Comparison of ENCODE assay signal across 1 cellular context in the genomic region with DNA sequence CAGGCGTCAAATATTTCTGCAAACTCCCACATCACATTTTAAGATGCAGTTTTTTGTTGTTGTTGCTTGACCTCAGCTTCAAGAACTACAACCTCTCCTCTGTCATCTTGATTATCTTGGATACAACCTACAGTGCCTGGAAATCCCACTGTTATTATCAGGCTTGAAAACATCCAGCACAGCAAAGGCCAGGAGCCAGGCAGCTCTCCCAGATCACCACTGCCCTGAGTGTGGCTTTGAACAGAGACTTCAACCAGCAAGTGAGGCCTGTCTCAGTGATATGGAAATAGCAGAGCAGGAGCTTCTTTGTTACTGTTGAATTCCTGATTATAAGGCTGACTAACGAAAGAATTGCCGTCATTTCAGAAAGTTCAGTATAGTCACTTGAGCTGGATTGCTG.
TF ChIP-seq lines count a peak whose summit lies in the region.

No MANE protein-coding gene starts in this region.

TF ChIP-seq in GM23338, 12 proteins besides CTCF, POLR2A, EP300 and RAD21 (continued from another document):
- TF ChIP-seq, protein P1, sequence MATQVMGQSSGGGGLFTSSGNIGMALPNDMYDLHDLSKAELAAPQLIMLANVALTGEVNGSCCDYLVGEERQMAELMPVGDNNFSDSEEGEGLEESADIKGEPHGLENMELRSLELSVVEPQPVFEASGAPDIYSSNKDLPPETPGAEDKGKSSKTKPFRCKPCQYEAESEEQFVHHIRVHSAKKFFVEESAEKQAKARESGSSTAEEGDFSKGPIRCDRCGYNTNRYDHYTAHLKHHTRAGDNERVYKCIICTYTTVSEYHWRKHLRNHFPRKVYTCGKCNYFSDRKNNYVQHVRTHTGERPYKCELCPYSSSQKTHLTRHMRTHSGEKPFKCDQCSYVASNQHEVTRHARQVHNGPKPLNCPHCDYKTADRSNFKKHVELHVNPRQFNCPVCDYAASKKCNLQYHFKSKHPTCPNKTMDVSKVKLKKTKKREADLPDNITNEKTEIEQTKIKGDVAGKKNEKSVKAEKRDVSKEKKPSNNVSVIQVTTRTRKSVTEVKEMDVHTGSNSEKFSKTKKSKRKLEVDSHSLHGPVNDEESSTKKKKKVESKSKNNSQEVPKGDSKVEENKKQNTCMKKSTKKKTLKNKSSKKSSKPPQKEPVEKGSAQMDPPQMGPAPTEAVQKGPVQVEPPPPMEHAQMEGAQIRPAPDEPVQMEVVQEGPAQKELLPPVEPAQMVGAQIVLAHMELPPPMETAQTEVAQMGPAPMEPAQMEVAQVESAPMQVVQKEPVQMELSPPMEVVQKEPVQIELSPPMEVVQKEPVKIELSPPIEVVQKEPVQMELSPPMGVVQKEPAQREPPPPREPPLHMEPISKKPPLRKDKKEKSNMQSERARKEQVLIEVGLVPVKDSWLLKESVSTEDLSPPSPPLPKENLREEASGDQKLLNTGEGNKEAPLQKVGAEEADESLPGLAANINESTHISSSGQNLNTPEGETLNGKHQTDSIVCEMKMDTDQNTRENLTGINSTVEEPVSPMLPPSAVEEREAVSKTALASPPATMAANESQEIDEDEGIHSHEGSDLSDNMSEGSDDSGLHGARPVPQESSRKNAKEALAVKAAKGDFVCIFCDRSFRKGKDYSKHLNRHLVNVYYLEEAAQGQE (IDR thresholded peaks at IDR 0.05; ENCODE audit: unreplicated experiment): no peak
- TF ChIP-seq STAT1 (IDR thresholded peaks at IDR 0.05; ENCODE audit: unreplicated experiment) (no peak), EZH2 (IDR thresholded peaks at IDR 0.05; ENCODE audit: low read depth, unreplicated experiment) (no peak), ZNF114 (CRISPR knock-in tag; IDR thresholded peaks at IDR 0.05) (no peak), CREB1 (CRISPR knock-in tag; IDR thresholded peaks at IDR 0.05; ENCODE audit: low read depth) (no peak), POLR2AphosphoS5 (IDR thresholded peaks at IDR 0.05; ENCODE audit: low read depth) (no peak), NANOG (IDR thresholded peaks at IDR 0.05; ENCODE audit: borderline replicate concordance) (no peak), JUNB (IDR thresholded peaks at IDR 0.05; ENCODE audit: unreplicated experiment) (no peak), ZNF331 (CRISPR knock-in tag; IDR thresholded peaks at IDR 0.05; ENCODE audit: low read depth) (no peak)
- TF ChIP-seq, protein P2, sequence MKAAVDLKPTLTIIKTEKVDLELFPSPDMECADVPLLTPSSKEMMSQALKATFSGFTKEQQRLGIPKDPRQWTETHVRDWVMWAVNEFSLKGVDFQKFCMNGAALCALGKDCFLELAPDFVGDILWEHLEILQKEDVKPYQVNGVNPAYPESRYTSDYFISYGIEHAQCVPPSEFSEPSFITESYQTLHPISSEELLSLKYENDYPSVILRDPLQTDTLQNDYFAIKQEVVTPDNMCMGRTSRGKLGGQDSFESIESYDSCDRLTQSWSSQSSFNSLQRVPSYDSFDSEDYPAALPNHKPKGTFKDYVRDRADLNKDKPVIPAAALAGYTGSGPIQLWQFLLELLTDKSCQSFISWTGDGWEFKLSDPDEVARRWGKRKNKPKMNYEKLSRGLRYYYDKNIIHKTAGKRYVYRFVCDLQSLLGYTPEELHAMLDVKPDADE (IDR thresholded peaks at IDR 0.05): no peak
- TF ChIP-seq, protein P3, sequence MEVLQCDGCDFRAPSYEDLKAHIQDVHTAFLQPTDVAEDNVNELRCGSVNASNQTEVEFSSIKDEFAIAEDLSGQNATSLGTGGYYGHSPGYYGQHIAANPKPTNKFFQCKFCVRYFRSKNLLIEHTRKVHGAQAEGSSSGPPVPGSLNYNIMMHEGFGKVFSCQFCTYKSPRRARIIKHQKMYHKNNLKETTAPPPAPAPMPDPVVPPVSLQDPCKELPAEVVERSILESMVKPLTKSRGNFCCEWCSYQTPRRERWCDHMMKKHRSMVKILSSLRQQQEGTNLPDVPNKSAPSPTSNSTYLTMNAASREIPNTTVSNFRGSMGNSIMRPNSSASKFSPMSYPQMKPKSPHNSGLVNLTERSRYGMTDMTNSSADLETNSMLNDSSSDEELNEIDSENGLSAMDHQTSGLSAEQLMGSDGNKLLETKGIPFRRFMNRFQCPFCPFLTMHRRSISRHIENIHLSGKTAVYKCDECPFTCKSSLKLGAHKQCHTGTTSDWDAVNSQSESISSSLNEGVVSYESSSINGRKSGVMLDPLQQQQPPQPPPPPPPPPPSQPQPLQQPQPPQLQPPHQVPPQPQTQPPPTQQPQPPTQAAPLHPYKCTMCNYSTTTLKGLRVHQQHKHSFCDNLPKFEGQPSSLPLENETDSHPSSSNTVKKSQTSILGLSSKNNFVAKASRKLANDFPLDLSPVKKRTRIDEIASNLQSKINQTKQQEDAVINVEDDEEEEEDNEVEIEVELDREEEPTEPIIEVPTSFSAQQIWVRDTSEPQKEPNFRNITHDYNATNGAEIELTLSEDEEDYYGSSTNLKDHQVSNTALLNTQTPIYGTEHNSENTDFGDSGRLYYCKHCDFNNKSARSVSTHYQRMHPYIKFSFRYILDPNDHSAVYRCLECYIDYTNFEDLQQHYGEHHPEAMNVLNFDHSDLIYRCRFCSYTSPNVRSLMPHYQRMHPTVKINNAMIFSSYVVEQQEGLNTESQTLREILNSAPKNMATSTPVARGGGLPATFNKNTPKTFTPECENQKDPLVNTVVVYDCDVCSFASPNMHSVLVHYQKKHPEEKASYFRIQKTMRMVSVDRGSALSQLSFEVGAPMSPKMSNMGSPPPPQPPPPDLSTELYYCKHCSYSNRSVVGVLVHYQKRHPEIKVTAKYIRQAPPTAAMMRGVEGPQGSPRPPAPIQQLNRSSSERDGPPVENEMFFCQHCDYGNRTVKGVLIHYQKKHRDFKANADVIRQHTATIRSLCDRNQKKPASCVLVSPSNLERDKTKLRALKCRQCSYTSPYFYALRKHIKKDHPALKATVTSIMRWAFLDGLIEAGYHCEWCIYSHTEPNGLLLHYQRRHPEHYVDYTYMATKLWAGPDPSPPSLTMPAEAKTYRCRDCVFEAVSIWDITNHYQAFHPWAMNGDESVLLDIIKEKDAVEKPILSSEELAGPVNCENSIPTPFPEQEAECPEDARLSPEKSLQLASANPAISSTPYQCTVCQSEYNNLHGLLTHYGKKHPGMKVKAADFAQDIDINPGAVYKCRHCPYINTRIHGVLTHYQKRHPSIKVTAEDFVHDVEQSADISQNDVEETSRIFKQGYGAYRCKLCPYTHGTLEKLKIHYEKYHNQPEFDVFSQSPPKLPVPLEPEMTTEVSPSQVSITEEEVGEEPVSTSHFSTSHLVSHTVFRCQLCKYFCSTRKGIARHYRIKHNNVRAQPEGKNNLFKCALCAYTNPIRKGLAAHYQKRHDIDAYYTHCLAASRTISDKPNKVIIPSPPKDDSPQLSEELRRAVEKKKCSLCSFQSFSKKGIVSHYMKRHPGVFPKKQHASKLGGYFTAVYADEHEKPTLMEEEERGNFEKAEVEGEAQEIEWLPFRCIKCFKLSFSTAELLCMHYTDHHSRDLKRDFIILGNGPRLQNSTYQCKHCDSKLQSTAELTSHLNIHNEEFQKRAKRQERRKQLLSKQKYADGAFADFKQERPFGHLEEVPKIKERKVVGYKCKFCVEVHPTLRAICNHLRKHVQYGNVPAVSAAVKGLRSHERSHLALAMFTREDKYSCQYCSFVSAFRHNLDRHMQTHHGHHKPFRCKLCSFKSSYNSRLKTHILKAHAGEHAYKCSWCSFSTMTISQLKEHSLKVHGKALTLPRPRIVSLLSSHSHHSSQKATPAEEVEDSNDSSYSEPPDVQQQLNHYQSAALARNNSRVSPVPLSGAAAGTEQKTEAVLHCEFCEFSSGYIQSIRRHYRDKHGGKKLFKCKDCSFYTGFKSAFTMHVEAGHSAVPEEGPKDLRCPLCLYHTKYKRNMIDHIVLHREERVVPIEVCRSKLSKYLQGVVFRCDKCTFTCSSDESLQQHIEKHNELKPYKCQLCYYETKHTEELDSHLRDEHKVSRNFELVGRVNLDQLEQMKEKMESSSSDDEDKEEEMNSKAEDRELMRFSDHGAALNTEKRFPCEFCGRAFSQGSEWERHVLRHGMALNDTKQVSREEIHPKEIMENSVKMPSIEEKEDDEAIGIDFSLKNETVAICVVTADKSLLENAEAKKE (CRISPR knock-in tag; IDR thresholded peaks at IDR 0.05): no peak
